ENCODE assay signal across 6 cellular contexts in genomic region chr7:128614801-128615200, GRCh38. TPM values are rescaled to one million over a fixed set of nuclear protein-coding genes. Genes with fewer than 3 reads are reported as not detected.
DNase-seq lines count a peak whose midpoint lies in the region; ATAC-seq, FAIRE-seq and TF ChIP-seq lines count a peak whose summit lies in the region.
"Not testable (repeated sequence)": the region's sequence is repeated elsewhere in the genome, so short reads cannot be mapped to it uniquely, and the experiment has no call there.

No MANE protein-coding gene starts in this region.

- DNase-seq in GM12865 (ENCODE audit: low read depth) (peak; percentile 19), LHCN-M2 (ENCODE audit: low read depth) (peak; percentile 27), SJSA1 (ENCODE audit: low read depth in 1 of 2, low spot score in 2 of 2) (peak; percentile 50 to 67), mesenchymal stem cell (peak; percentile 21)
- DNase-seq in GM12878 (ENCODE audit: low read depth, low spot score); progenitor cell of endocrine pancreas (ENCODE audit: low spot score, unreplicated experiment): not testable (repeated sequence)

- not testable (repeated sequence) for H3K27me3 ChIP-seq in SJSA1 (replicated peaks); GM12878 (replicated peaks in 1 of 2; ENCODE audit: control insufficient read depth in 2 of 2, insufficient read depth in 2 of 2, low read length in 1 of 2); mesenchymal stem cell (ENCODE audit: control insufficient read depth in 1 of 2, insufficient read depth in 1 of 2, low read length in 2 of 2)

- POLR2A ChIA-PET in GM12878 (lab: Charles Lee) = not testable (repeated sequence)

- not testable (repeated sequence) for H4K8ac ChIP-seq in mesenchymal stem cell (ENCODE audit: low read length)

- H4K91ac ChIP-seq in mesenchymal stem cell (ENCODE audit: low read length) = not testable (repeated sequence)

- not testable (repeated sequence) for H2AK5ac ChIP-seq in mesenchymal stem cell (ENCODE audit: low read length, severe bottlenecking)

- peak; percentile 59 for FAIRE-seq in GM12878 (lab: Jason Lieb, UNC)

- H3K4me3 Mint-ChIP-seq in progenitor cell of endocrine pancreas (ENCODE audit: low read depth) = not testable (repeated sequence)

- SMC1A ChIA-PET in GM12878 (lab: Charles Lee; ENCODE audit: uncharacterized antibody, unreplicated experiment) = interaction anchor here (0.6 kb wide), 1 partner anchor 674 kb away, joined by 3 read pairs; no protein-coding TSS in a partner anchor

- not testable (repeated sequence) for TF ChIP-seq CTCF in GM12865 (IDR thresholded peaks at IDR 0.05; ENCODE audit: insufficient read depth, low read depth, low read length, missing control alignments); GM12878 (IDR thresholded peaks at IDR 0.05 in 2 of 3, conservative IDR thresholded peaks at IDR 0.05 in 1 of 3; ENCODE audit: control insufficient read depth in 2 of 3, extremely low read depth in 1 of 3, insufficient read depth in 1 of 3, low read depth in 3 of 3, low read length in 3 of 3); progenitor cell of endocrine pancreas (IDR thresholded peaks at IDR 0.05; ENCODE audit: unreplicated experiment)

- H2BK12ac ChIP-seq in mesenchymal stem cell (ENCODE audit: low read length in 2 of 2) = not testable (repeated sequence)

- not testable (repeated sequence) for H3K79me2 ChIP-seq in GM12878 (ENCODE audit: control insufficient read depth, insufficient read depth, low read length)

- H3K4ac ChIP-seq in mesenchymal stem cell (ENCODE audit: low read depth in 1 of 2, low read length in 2 of 2) = not testable (repeated sequence)

- not testable (repeated sequence) for H3K4me1 Mint-ChIP-seq in progenitor cell of endocrine pancreas (ENCODE audit: low read depth)

- 23% methylated on average over 2 of the region's 2 CpGs for WGBS in GM12878 (ENCODE audit: insufficient coverage, insufficient replicate concordance, low lambda C conversion rate, missing lambda C conversion rate)
- 86% methylated on average over 1 of the region's 2 CpGs for WGBS in mesenchymal stem cell

- not testable (repeated sequence) for H3K14ac ChIP-seq in mesenchymal stem cell (ENCODE audit: low read length in 2 of 2)

- not testable (repeated sequence) for H3K18ac ChIP-seq in mesenchymal stem cell (ENCODE audit: low read depth in 1 of 2, low read length in 2 of 2)

- not testable (repeated sequence) for H3K9ac ChIP-seq in GM12878 (ENCODE audit: control insufficient read depth, insufficient read depth, low read length); mesenchymal stem cell (ENCODE audit: low read length)

- H3K4me2 ChIP-seq in GM12878 (ENCODE audit: control insufficient read depth, insufficient read depth); mesenchymal stem cell (ENCODE audit: low read length, poor library complexity, severe bottlenecking): not testable (repeated sequence)

- not testable (repeated sequence) for H3K4me1 ChIP-seq in SJSA1 (replicated peaks); GM12878 (ENCODE audit: control insufficient read depth, insufficient read depth, low read length); mesenchymal stem cell (ENCODE audit: control insufficient read depth, insufficient read depth, low read depth, low read length)

- not testable (repeated sequence) for H3K9me3 ChIP-seq in SJSA1 (replicated peaks); GM12878 (replicated peaks; ENCODE audit: control insufficient read depth, insufficient read depth, low read length); mesenchymal stem cell (ENCODE audit: control insufficient read depth, low read length)

- H3K27ac Mint-ChIP-seq in progenitor cell of endocrine pancreas = peak overlapping the region; percentile 69

- not testable (repeated sequence) for TF ChIP-seq RAD21 in GM12878 (IDR thresholded peaks at IDR 0.05; ENCODE audit: insufficient read depth, low read depth, low read length)

- H3K27me3 Mint-ChIP-seq in progenitor cell of endocrine pancreas = not testable (repeated sequence)

- H3K23ac ChIP-seq in mesenchymal stem cell (ENCODE audit: low read length in 2 of 2) = not testable (repeated sequence)

- not testable (repeated sequence) for ATAC-seq in GM12878

- intact Hi-C loops in GM12878 (cut with micrococcal nuclease; ENCODE audit: unreplicated experiment) = not testable (repeated sequence)

- TF ChIP-seq EP300 in GM12878 (IDR thresholded peaks at IDR 0.05; ENCODE audit: borderline replicate concordance in 1 of 2, control insufficient read depth in 1 of 2, low read depth in 2 of 2, low read length in 2 of 2) = not testable (repeated sequence)

- RAD21 ChIA-PET in GM12878 (lab: Charles Lee; ENCODE audit: unreplicated experiment) = interaction anchor here (0.7 kb wide), 1 partner anchor 235 kb away, joined by 3 read pairs; no protein-coding TSS in a partner anchor

- H4K20me1 ChIP-seq in GM12878 (ENCODE audit: control insufficient read depth, insufficient read depth) = not testable (repeated sequence)

- H2BK15ac ChIP-seq in mesenchymal stem cell (ENCODE audit: low read depth, poor library complexity, severe bottlenecking) = not testable (repeated sequence)

- not testable (repeated sequence) for H3K36me3 Mint-ChIP-seq in progenitor cell of endocrine pancreas (ENCODE audit: insufficient read depth)

- not testable (repeated sequence) for H2AFZ ChIP-seq in GM12878 (ENCODE audit: control insufficient read depth, low read depth, low read length); mesenchymal stem cell (ENCODE audit: low read depth, low read length)

- H3K79me1 ChIP-seq in mesenchymal stem cell (replicated peaks; ENCODE audit: low read length, poor library complexity, severe bottlenecking) = not testable (repeated sequence)

- not testable (repeated sequence) for H3K36me3 ChIP-seq in SJSA1; GM12878 (ENCODE audit: control insufficient read depth in 2 of 2, insufficient read depth in 2 of 2, low read length in 1 of 2)
- peaks cover 15 to 37% of the 10 kb centered on the region in 2 experiments for H3K36me3 ChIP-seq in mesenchymal stem cell (ENCODE audit: control insufficient read depth in 1 of 2, insufficient read depth in 2 of 2, low read depth in 1 of 2, low read length in 2 of 2)

- in situ Hi-C loops in GM12878 (cut with MboI) = loop anchor here (5.0 kb wide), 1 partner anchor 268 kb away; no protein-coding TSS in a partner anchor

- BruUV-seq in GM12878 (replicated peaks; lab: Mats Ljungman, UMichigan) = not testable (repeated sequence)

- TF ChIP-seq POLR2A in GM12878 (IDR thresholded peaks at IDR 0.05; ENCODE audit: low read depth, low read length) = not testable (repeated sequence)

- H3K4me3 ChIP-seq in GM12865 (ENCODE audit: low read depth, low read length); SJSA1; GM12878; mesenchymal stem cell (ENCODE audit: insufficient read depth in 1 of 2, low read depth in 1 of 2, low read length in 2 of 2): not testable (repeated sequence)

- H2BK120ac ChIP-seq in mesenchymal stem cell (ENCODE audit: low read depth, low read length) = not testable (repeated sequence)

- CTCF ChIA-PET in GM12878 (lab: Yijun Ruan, JAX) = interaction anchor here (0.6 to 0.7 kb wide), 2 partner anchors 368 to 546 kb away, joined by 3 to 4 read pairs; no protein-coding TSS in a partner anchor

- not testable (repeated sequence) for H2BK5ac ChIP-seq in mesenchymal stem cell (ENCODE audit: low read depth, low read length, poor library complexity, severe bottlenecking)

- H3K27ac ChIP-seq in SJSA1; GM12878 (ENCODE audit: control insufficient read depth, insufficient read depth); mesenchymal stem cell (ENCODE audit: low read length, poor library complexity, severe bottlenecking): not testable (repeated sequence)

- not testable (repeated sequence) for H3K9me3 Mint-ChIP-seq in progenitor cell of endocrine pancreas (ENCODE audit: low read depth)

RNA-seq across cellular contexts. Expression of gene GARIN1A, which starts 57.3 kb away (rescaled TPM):
- total RNA-seq in LHCN-M2 (2014; rRNA removed) = 0.63 and 0.90 TPM in 2 replicates
- polyA plus RNA-seq in LHCN-M2 (2012) = 0.55 TPM
- 0.68 TPM in 1 of 2 replicates, not detected in the other for total RNA-seq in SJSA1 (2014; rRNA removed; shearing (Covaris generic))
- total RNA-seq in GM12878 (2013; cell fraction: nucleolus; rRNA removed) = 0.56 and 0.61 TPM in 2 replicates
- total RNA-seq in GM12878 (2014; rRNA removed) = 0.16 and 0.40 TPM in 2 replicates
- 0.13 and 0.14 TPM in 2 replicates for total RNA-seq in GM12878 (2014; rRNA removed; fragmentation: Illumina TruSeq; extraction: Trizol)
- total RNA-seq in GM12878 (2021) = 0.21 and 0.23 TPM in 2 replicates
- polyA plus RNA-seq in GM12878 (2011; ENCODE audit: low read depth) = 0.21 TPM
- polyA plus RNA-seq in GM12878 (2011; rRNA removed) = 0.22 and 0.43 TPM in 2 replicates
- 0.03 and 0.27 TPM in 2 replicates for polyA plus RNA-seq in GM12878 (2011; cell fraction: cytosol; rRNA removed)
- 0.38 and 0.52 TPM in 2 replicates for polyA plus RNA-seq in GM12878 (2011; cell fraction: nucleus; rRNA removed)
- 0.38 and 0.39 TPM in 2 replicates for polyA plus RNA-seq in GM12878 (2012)
- 0.41 and 0.60 TPM in 2 replicates for polyA plus RNA-seq in GM12878 (2014; fragmentation: Illumina TruSeq; extraction: Trizol)
- polyA plus RNA-seq in GM12878 (2014; fragmentation: Nextera tagmentation; extraction: Ambion mirVana) = under 1 TPM; 0.04 to 0.05 TPM
- 0.17 and 0.49 TPM in 2 replicates for polyA plus RNA-seq in GM12878 (2014; rRNA removed)
- polyA plus RNA-seq in GM12878 (2016; fragmentation: Nextera tagmentation; extraction: Ambion mirVana) = under 1 TPM in 1 of 2 experiments, not detected in 1; 0.35 TPM
- 0.10 and 0.73 TPM in 2 replicates for polyA minus RNA-seq in GM12878 (2011; rRNA and poly(A)+ RNA removed)
- not detected in 2 replicates for polyA minus RNA-seq in GM12878 (2011; cell fraction: cytosol; rRNA and poly(A)+ RNA removed)
- 0.12 and 0.38 TPM in 2 replicates for polyA minus RNA-seq in GM12878 (2011; cell fraction: nucleus; rRNA and poly(A)+ RNA removed)
- polyA plus RNA-seq in mesenchymal stem cell (2013, experiment 1 of 2) = 0.39 TPM
- polyA plus RNA-seq in mesenchymal stem cell (2013, experiment 2 of 2) = 0.52 TPM
- 5.1 and 7.4 TPM in 2 replicates for total RNA-seq in progenitor cell of endocrine pancreas
